Comparison of ENCODE assay signal across 18 cellular contexts in the genomic region with DNA sequence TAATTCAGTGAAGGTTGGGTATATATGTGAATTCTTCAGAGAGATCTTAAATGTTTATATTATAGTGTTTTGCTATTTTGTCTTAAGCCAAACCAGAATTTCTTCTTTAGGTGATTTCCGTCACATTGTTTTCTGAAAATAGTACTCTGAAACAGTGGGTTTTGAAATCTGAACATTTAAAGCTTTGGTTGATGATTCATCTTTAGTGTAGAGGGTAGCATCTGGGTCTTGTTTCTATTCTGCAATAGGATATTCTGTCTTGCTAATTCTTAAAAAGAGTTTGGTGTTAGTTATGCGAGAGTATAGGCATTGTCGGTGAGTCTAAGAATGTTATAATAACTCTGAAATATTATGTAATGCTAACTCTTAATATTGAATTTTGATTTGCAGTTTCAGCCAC.
A peak's percentile ranks its signal among the peaks of the same experiment; 100 is the strongest.
DNase-seq lines count a peak whose midpoint lies in the region; ATAC-seq and TF ChIP-seq lines count a peak whose summit lies in the region.
"Had no signal": no experiment of that assay in that cellular context is flagged by ENCODE, and none has a peak within 500 bp of the region (broad histone marks: within the 10 kb centered on the region; RNA-seq: fewer than 3 reads in every experiment).

No MANE protein-coding gene starts in this region.

- DNase-seq in GM13976 (ENCODE audit: low spot score) (peak; percentile 10), MV-4-11 (lab: John Stamatoyannopoulos, UW) (peak; percentile 50), amniotic epithelial cell (ENCODE audit: low read depth) (peak; percentile 6), iris pigment epithelial cell (ENCODE audit: low read depth) (peak; percentile 58)
- DNase-seq: Calu3; DMS79 treated with DMSO at 0.1 percent for 48 hours; GF-D8; HCEC 1CT; NCI-H2029; NCI-H446; NCI-H524 treated with DMSO at 0.1 percent for 48 hours; NCI-H774; NK-92 treated with Interleukin-12 subunit alpha and Interleukin-12 subunit beta, amount 100 ng/mL, for 24 hours; SHP77 treated with DMSO at 0.1 percent for 48 hours had no signal

- TF ChIP-seq CTCF in GM13976 (IDR thresholded peaks at IDR 0.05; ENCODE audit: borderline replicate concordance, control extremely low read depth, extremely low read depth, insufficient read depth, missing control alignments) = no peak

- in situ Hi-C loops in GM13976 (cut with MboI; ENCODE audit: low sequenced_read_pairs, unreplicated experiment) = no loop called here

- ATAC-seq in GM18861 (IDR thresholded peaks at IDR 0.05; ENCODE audit: unreplicated experiment) (no peak), GM21825 (IDR thresholded peaks at IDR 0.05; ENCODE audit: unreplicated experiment) (no peak), GM21737 (IDR thresholded peaks at IDR 0.05; ENCODE audit: unreplicated experiment) (no peak)
- ATAC-seq: Panc1 had no signal

Comparison
In these comparisons a context has a peak if more than half of its experiments do, and no peak if none do; other contexts are left out.
1. DNase-seq: peak in every context shown above with its lines; median percentile 58 in iris pigment epithelial cell; 50 in MV-4-11; 10 in GM13976; 6 in amniotic epithelial cell.